31 cellular contexts compared by ENCODE assay signal in genomic region chr16:54554581-54554980, GRCh38.
"Had no signal": no experiment of that assay in that cellular context is flagged by ENCODE, and none has a peak within 500 bp of the region (broad histone marks: within the 10 kb centered on the region; RNA-seq: fewer than 3 reads in every experiment).

No MANE protein-coding gene starts in this region.

- H3K4me3 Mint-ChIP-seq: activated B cell treated with CpG ODN at 0.5 μM for 24 hours; activated CD4-positive, alpha-beta memory T cell treated with anti-CD3 and anti-CD28 coated beads for 36 hours; activated CD4-positive, alpha-beta T cell treated with anti-CD3 and anti-CD28 coated beads for 36 hours; activated CD4-positive, alpha-beta T cell treated with anti-CD3 and anti-CD28 coated beads, Interleukin-2, amount 10 ng/mL, durations not matched to agents 24 days and 14 days; activated CD8-positive, alpha-beta memory T cell treated with anti-CD3 and anti-CD28 coated beads, Interleukin-2, amount 10 ng/mL, durations not matched to agents 7 days and 5 days; activated CD8-positive, alpha-beta T cell treated with anti-CD3 and anti-CD28 coated beads, Interleukin-2, amount 10 ng/mL, durations not matched to agents 7 days and 5 days; activated naive CD4-positive, alpha-beta T cell treated with anti-CD3 and anti-CD28 coated beads, Interleukin-2, amount 10 ng/mL, durations not matched to agents 7 days and 5 days; activated T-helper 1 cell treated with anti-CD3 and anti-CD28 coated beads, Interleukin-12 subunit alpha, Interleukin-12 subunit beta, Interleukin-2, Interleukin-4 antibody, amounts not matched to agents 30 ng/mL and 10 ng/mL and 1 ng/mL, durations not matched to agents 14 hours and 24 hours and 36 hours; central memory CD8-positive, alpha-beta T cell; dendritic cell treated with granulocyte-macrophage colony-stimulating factor and Interleukin-4, amounts not matched to agents 40 ng/mL and 50 ng/mL, for 4 days; endodermal cell; T-helper 17 cell; T-helper 2 cell treated with Interferon-gamma antibody and Interleukin-4, amounts not matched to agents 5 μg/mL and 100 μg/mL, for 36 hours had no signal

- H3K4me1 Mint-ChIP-seq: activated B cell treated with CpG ODN at 0.5 μM for 24 hours; activated CD4-positive, alpha-beta T cell treated with anti-CD3 and anti-CD28 coated beads for 36 hours; activated CD4-positive, alpha-beta T cell treated with anti-CD3 and anti-CD28 coated beads, Interleukin-2, amount 10 ng/mL, durations not matched to agents 24 days and 14 days; activated CD8-positive, alpha-beta memory T cell treated with anti-CD3 and anti-CD28 coated beads, Interleukin-2, amount 10 ng/mL, durations not matched to agents 7 days and 5 days; activated naive CD4-positive, alpha-beta T cell treated with anti-CD3 and anti-CD28 coated beads, Interleukin-2, amount 10 ng/mL, durations not matched to agents 7 days and 5 days; central memory CD8-positive, alpha-beta T cell; endodermal cell; T-helper 17 cell had no signal

- H3K27ac ChIP-seq: brain microvascular endothelial cell, coronary artery, dorsolateral prefrontal cortex, WERI-Rb-1 had no signal

- ATAC-seq: activated CD4-positive, alpha-beta T cell treated with anti-CD3 and anti-CD28 coated beads for 36 hours; activated CD4-positive, CD25-positive, alpha-beta regulatory T cell treated with anti-CD3 and anti-CD28 coated beads, Interleukin-2, amount 50 U/mL, for 24 hours; activated CD8-positive, alpha-beta memory T cell treated with anti-CD3 and anti-CD28 coated beads, Interleukin-2, amount 10 ng/mL, durations not matched to agents 7 days and 5 days; activated CD8-positive, alpha-beta T cell treated with anti-CD3 and anti-CD28 coated beads, Interleukin-2, amount 10 ng/mL, durations not matched to agents 7 days and 5 days; activated naive CD4-positive, alpha-beta T cell treated with anti-CD3 and anti-CD28 coated beads, Interleukin-2, amount 50 U/mL, for 72 hours; esophagus mucosa; T-helper 17 cell had no signal

- H3K9me3 Mint-ChIP-seq: activated B cell treated with CpG ODN at 0.5 μM for 24 hours; activated CD4-positive, alpha-beta memory T cell treated with anti-CD3 and anti-CD28 coated beads for 36 hours; activated CD4-positive, alpha-beta T cell treated with anti-CD3 and anti-CD28 coated beads, Interleukin-2, amount 10 ng/mL, durations not matched to agents 24 days and 14 days; central memory CD8-positive, alpha-beta T cell; dendritic cell treated with granulocyte-macrophage colony-stimulating factor and Interleukin-4, amounts not matched to agents 40 ng/mL and 50 ng/mL, for 4 days; T-helper 2 cell treated with Interferon-gamma antibody and Interleukin-4, amounts not matched to agents 5 μg/mL and 100 μg/mL, for 36 hours had no signal

- DNase-seq: activated B cell treated with CpG ODN at 0.5 μM for 24 hours; activated CD4-positive, alpha-beta memory T cell treated with anti-CD3 and anti-CD28 coated beads for 36 hours; activated CD4-positive, alpha-beta T cell treated with anti-CD3 and anti-CD28 coated beads for 36 hours; activated CD4-positive, alpha-beta T cell treated with anti-CD3 and anti-CD28 coated beads, Interleukin-2, amount 10 ng/mL, durations not matched to agents 24 days and 14 days; activated CD8-positive, alpha-beta memory T cell treated with anti-CD3 and anti-CD28 coated beads, Interleukin-2, amount 10 ng/mL, durations not matched to agents 7 days and 5 days; activated CD8-positive, alpha-beta memory T cell treated with anti-CD3 and anti-CD28 coated beads, Interleukin-2, amount 50 U/mL, for 4 hours; activated CD8-positive, alpha-beta T cell treated with anti-CD3 and anti-CD28 coated beads, Interleukin-2, amount 10 ng/mL, durations not matched to agents 7 days and 5 days; activated gamma-delta T cell; activated naive CD4-positive, alpha-beta T cell; activated naive CD4-positive, alpha-beta T cell treated with anti-CD3 and anti-CD28 coated beads, Interleukin-2, amount 10 ng/mL, durations not matched to agents 7 days and 5 days; activated T-cell treated with anti-CD3 and anti-CD28 coated beads, Interleukin-2, amount 50 U/mL, for 1 hour; activated T-cell treated with anti-CD3 and anti-CD28 coated beads, Interleukin-2, amount 50 U/mL, for 48 hours; amniotic stem cell; anterior cingulate cortex; brain microvascular endothelial cell; dorsolateral prefrontal cortex; effector memory CD4-positive, alpha-beta T cell; endodermal cell; foreskin fibroblast; head of caudate nucleus; T-helper 17 cell; T1000; WERI-Rb-1 had no signal

- H3K36me3 Mint-ChIP-seq: activated CD4-positive, alpha-beta memory T cell treated with anti-CD3 and anti-CD28 coated beads for 36 hours; activated CD8-positive, alpha-beta memory T cell treated with anti-CD3 and anti-CD28 coated beads, Interleukin-2, amount 10 ng/mL, durations not matched to agents 7 days and 5 days; activated naive CD4-positive, alpha-beta T cell treated with anti-CD3 and anti-CD28 coated beads, Interleukin-2, amount 10 ng/mL, durations not matched to agents 7 days and 5 days had no signal

- H3K36me3 ChIP-seq: brain microvascular endothelial cell, WERI-Rb-1 had no signal

- H3K4me3 ChIP-seq: coronary artery, dorsolateral prefrontal cortex had no signal

- H3K27ac Mint-ChIP-seq: activated B cell treated with CpG ODN at 0.5 μM for 24 hours; activated CD4-positive, alpha-beta memory T cell treated with anti-CD3 and anti-CD28 coated beads for 36 hours; activated CD4-positive, alpha-beta T cell treated with anti-CD3 and anti-CD28 coated beads for 36 hours; activated CD4-positive, alpha-beta T cell treated with anti-CD3 and anti-CD28 coated beads, Interleukin-2, amount 10 ng/mL, durations not matched to agents 24 days and 14 days; activated CD8-positive, alpha-beta memory T cell treated with anti-CD3 and anti-CD28 coated beads, Interleukin-2, amount 10 ng/mL, durations not matched to agents 7 days and 5 days; activated CD8-positive, alpha-beta T cell treated with anti-CD3 and anti-CD28 coated beads, Interleukin-2, amount 10 ng/mL, durations not matched to agents 7 days and 5 days; activated naive CD4-positive, alpha-beta T cell treated with anti-CD3 and anti-CD28 coated beads, Interleukin-2, amount 10 ng/mL, durations not matched to agents 7 days and 5 days; activated naive CD4-positive, alpha-beta T cell treated with anti-CD3 and anti-CD28 coated beads, Interleukin-2, amount 50 U/mL, for 72 hours; activated T-helper 1 cell treated with anti-CD3 and anti-CD28 coated beads, Interleukin-12 subunit alpha, Interleukin-12 subunit beta, Interleukin-2, Interleukin-4 antibody, amounts not matched to agents 30 ng/mL and 10 ng/mL and 1 ng/mL, durations not matched to agents 14 hours and 24 hours and 36 hours; dendritic cell treated with granulocyte-macrophage colony-stimulating factor and Interleukin-4, amounts not matched to agents 40 ng/mL and 50 ng/mL, for 4 days; endodermal cell; T-helper 17 cell; T-helper 2 cell treated with Interferon-gamma antibody and Interleukin-4, amounts not matched to agents 5 μg/mL and 100 μg/mL, for 36 hours had no signal

- H3K27me3 ChIP-seq: brain microvascular endothelial cell had no signal

- H3K27me3 Mint-ChIP-seq: activated B cell treated with CpG ODN at 0.5 μM for 24 hours; activated CD4-positive, alpha-beta T cell treated with anti-CD3 and anti-CD28 coated beads, Interleukin-2, amount 10 ng/mL, durations not matched to agents 24 days and 14 days; activated CD8-positive, alpha-beta memory T cell treated with anti-CD3 and anti-CD28 coated beads, Interleukin-2, amount 10 ng/mL, durations not matched to agents 7 days and 5 days; activated naive CD4-positive, alpha-beta T cell treated with anti-CD3 and anti-CD28 coated beads, Interleukin-2, amount 10 ng/mL, durations not matched to agents 7 days and 5 days; T-helper 17 cell had no signal
